In the genomic region with DNA sequence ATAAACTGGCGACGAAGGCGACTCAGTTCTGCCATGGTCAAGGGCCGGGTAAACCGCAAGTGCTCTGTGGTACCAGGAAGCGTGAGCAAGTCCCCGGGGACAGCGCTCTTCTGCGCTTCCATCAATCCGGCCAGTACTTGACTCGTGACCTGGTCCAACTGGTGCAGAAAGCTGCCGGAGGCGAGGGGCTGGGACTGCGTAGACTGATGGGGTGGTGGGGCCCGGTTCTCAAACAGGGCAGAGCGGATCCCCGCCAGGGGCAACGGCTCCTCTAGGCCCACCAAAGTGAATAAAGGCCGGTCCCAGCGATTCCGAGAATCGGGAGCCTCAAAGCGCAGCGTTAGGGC, we compare ENCODE assay signal across 1 cellular context.
A peak's percentile ranks its signal among the peaks of the same experiment; 100 is the strongest.
TF ChIP-seq lines count a peak whose summit lies in the region.

No MANE protein-coding gene starts in this region.

TF ChIP-seq in H1, 55 proteins besides CTCF, POLR2A, EP300 and RAD21:
- no peak for TF ChIP-seq CBX8 (IDR thresholded peaks at IDR 0.05; ENCODE audit: borderline replicate concordance, low read depth, low read length)
- TF ChIP-seq CREB1 (IDR thresholded peaks at IDR 0.05) = peak; percentile 9; the same call in 1 of the 2 replicates
